In the genomic region with DNA sequence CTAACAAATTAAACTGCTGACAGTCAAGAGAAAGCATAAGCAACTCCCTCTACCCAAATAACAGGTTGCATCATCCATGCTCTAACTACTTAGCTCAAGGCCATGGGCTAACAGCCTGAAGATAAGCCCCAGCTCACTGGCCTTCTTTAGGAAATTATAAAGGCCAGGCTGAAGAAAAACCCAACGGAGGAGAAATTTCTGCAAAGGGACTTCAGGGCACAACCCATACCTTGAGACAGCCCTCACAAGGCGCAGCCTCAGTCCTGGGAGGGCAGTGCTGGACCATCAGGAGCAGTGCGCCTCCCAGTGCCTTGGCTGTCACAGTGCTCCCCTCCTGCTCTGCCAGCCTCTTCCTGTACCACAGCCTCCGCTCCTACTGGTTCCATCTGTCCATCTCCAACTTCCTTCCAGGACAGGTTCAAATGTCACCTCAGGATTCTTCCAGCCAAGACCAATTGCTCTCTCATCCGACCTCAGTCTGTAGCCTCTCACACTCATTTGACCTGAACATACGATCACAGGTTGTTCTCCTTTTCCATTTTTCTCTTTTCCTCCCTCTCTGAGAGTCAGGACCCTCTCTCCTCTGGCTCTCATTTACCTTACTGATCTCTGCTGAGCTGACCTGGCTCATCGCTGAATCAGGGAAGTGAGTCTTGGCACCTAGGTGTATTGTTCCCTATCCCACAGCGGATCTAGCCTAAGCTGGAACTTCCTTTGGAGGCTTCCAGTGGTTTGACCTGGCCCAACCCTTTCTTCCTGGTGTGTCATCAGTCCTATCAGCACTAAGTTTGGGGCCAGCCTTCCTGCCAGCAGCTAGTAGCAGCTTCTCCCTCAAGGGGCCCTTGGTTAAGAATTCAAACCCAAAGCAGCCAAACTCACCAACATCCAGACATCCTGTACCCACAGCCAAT, we compare ENCODE assay signal across 1 cellular context.
TF ChIP-seq lines count a peak whose summit lies in the region.

No MANE protein-coding gene starts in this region.

TF ChIP-seq in HepG2, 621 proteins besides CTCF, POLR2A, EP300 and RAD21 (continued from another document and continues in another):
- TF ChIP-seq, protein P1, sequence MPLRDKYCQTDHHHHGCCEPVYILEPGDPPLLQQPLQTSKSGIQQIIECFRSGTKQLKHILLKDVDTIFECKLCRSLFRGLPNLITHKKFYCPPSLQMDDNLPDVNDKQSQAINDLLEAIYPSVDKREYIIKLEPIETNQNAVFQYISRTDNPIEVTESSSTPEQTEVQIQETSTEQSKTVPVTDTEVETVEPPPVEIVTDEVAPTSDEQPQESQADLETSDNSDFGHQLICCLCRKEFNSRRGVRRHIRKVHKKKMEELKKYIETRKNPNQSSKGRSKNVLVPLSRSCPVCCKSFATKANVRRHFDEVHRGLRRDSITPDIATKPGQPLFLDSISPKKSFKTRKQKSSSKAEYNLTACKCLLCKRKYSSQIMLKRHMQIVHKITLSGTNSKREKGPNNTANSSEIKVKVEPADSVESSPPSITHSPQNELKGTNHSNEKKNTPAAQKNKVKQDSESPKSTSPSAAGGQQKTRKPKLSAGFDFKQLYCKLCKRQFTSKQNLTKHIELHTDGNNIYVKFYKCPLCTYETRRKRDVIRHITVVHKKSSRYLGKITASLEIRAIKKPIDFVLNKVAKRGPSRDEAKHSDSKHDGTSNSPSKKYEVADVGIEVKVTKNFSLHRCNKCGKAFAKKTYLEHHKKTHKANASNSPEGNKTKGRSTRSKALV (CRISPR knock-in tag; IDR thresholded peaks at IDR 0.05): no peak
- TF ChIP-seq GATAD1 (CRISPR knock-in tag; IDR thresholded peaks at IDR 0.05): peak; percentile 64; the same call in 1 of the 2 replicates
- peak; percentile 89 for TF ChIP-seq ZBTB38 (CRISPR knock-in tag; IDR thresholded peaks at IDR 0.05)
- peak; percentile 36 for TF ChIP-seq ELF3 (CRISPR knock-in tag; IDR thresholded peaks at IDR 0.05)
- TF ChIP-seq, protein P2, sequence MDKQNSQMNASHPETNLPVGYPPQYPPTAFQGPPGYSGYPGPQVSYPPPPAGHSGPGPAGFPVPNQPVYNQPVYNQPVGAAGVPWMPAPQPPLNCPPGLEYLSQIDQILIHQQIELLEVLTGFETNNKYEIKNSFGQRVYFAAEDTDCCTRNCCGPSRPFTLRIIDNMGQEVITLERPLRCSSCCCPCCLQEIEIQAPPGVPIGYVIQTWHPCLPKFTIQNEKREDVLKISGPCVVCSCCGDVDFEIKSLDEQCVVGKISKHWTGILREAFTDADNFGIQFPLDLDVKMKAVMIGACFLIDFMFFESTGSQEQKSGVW (CRISPR knock-in tag; IDR thresholded peaks at IDR 0.05; ENCODE audit: borderline replicate concordance): no peak
- TF ChIP-seq ZNF781 (CRISPR knock-in tag; IDR thresholded peaks at IDR 0.05; ENCODE audit: borderline replicate concordance, not compliant biosample characterization): peak; percentile 48
- no peak for TF ChIP-seq SP2 (CRISPR knock-in tag; IDR thresholded peaks at IDR 0.05)
- no peak for TF ChIP-seq ZNF746 (CRISPR knock-in tag; IDR thresholded peaks at IDR 0.05)
- TF ChIP-seq KDM1A (CRISPR knock-in tag; IDR thresholded peaks at IDR 0.05): peak; percentile 37; the same call in 1 of the 2 replicates
- TF ChIP-seq ZNF598 (CRISPR knock-in tag; IDR thresholded peaks at IDR 0.05; ENCODE audit: borderline replicate concordance): peak; percentile 65; the same call in 1 of the 2 replicates
- no peak for TF ChIP-seq NR2C2 (CRISPR knock-in tag; IDR thresholded peaks at IDR 0.05; ENCODE audit: borderline replicate concordance)
- TF ChIP-seq ZNF138 (CRISPR knock-in tag; IDR thresholded peaks at IDR 0.05; ENCODE audit: low read depth): no peak
- TF ChIP-seq ZNF616 (CRISPR knock-in tag; IDR thresholded peaks at IDR 0.05; ENCODE audit: low read depth): no peak
- TF ChIP-seq ZNF430 (CRISPR knock-in tag; IDR thresholded peaks at IDR 0.05): no peak
- TF ChIP-seq ZFP36L2 (CRISPR knock-in tag; IDR thresholded peaks at IDR 0.05): no peak
- no peak for TF ChIP-seq RBM39 (IDR thresholded peaks at IDR 0.05; ENCODE audit: low read depth, low read length, poor library complexity, severe bottlenecking)
- TF ChIP-seq, protein P3, sequence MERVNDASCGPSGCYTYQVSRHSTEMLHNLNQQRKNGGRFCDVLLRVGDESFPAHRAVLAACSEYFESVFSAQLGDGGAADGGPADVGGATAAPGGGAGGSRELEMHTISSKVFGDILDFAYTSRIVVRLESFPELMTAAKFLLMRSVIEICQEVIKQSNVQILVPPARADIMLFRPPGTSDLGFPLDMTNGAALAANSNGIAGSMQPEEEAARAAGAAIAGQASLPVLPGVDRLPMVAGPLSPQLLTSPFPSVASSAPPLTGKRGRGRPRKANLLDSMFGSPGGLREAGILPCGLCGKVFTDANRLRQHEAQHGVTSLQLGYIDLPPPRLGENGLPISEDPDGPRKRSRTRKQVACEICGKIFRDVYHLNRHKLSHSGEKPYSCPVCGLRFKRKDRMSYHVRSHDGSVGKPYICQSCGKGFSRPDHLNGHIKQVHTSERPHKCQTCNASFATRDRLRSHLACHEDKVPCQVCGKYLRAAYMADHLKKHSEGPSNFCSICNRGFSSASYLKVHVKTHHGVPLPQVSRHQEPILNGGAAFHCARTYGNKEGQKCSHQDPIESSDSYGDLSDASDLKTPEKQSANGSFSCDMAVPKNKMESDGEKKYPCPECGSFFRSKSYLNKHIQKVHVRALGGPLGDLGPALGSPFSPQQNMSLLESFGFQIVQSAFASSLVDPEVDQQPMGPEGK (CRISPR knock-in tag; IDR thresholded peaks at IDR 0.05): peak; percentile 23; the same call in 1 of the 2 replicates
- TF ChIP-seq, protein P4, sequence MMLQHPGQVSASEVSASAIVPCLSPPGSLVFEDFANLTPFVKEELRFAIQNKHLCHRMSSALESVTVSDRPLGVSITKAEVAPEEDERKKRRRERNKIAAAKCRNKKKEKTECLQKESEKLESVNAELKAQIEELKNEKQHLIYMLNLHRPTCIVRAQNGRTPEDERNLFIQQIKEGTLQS (CRISPR knock-in tag; IDR thresholded peaks at IDR 0.05): peak; percentile 91
- no peak for TF ChIP-seq ZNF780A (CRISPR knock-in tag; IDR thresholded peaks at IDR 0.05)
- no peak for TF ChIP-seq CCAR2 (optimal IDR thresholded peaks at IDR 0.05; ENCODE audit: low read depth, low read length)
- peak; percentile 64; the same call in 1 of the 2 replicates for TF ChIP-seq KAT7 (CRISPR knock-in tag; IDR thresholded peaks at IDR 0.05; ENCODE audit: borderline replicate concordance)
- TF ChIP-seq, protein P5, sequence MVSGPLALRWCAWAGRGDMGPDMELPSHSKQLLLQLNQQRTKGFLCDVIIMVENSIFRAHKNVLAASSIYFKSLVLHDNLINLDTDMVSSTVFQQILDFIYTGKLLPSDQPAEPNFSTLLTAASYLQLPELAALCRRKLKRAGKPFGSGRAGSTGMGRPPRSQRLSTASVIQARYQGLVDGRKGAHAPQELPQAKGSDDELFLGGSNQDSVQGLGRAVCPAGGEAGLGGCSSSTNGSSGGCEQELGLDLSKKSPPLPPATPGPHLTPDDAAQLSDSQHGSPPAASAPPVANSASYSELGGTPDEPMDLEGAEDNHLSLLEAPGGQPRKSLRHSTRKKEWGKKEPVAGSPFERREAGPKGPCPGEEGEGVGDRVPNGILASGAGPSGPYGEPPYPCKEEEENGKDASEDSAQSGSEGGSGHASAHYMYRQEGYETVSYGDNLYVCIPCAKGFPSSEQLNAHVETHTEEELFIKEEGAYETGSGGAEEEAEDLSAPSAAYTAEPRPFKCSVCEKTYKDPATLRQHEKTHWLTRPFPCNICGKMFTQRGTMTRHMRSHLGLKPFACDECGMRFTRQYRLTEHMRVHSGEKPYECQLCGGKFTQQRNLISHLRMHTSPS (CRISPR knock-in tag; IDR thresholded peaks at IDR 0.05; ENCODE audit: low read depth): 0 out of 2 replicates have a peak, but pooled peaks have one; percentile 31
- TF ChIP-seq HOXA7 (CRISPR knock-in tag; IDR thresholded peaks at IDR 0.05): no peak
- TF ChIP-seq SYNCRIP (IDR thresholded peaks at IDR 0.05; ENCODE audit: insufficient read depth, low read depth, low read length): no peak
- no peak for TF ChIP-seq ARNT2 (CRISPR knock-in tag; IDR thresholded peaks at IDR 0.05; ENCODE audit: low read depth)
- no peak for TF ChIP-seq NR3C1 (CRISPR knock-in tag; IDR thresholded peaks at IDR 0.05)
- TF ChIP-seq ZMYM3 (CRISPR knock-in tag; IDR thresholded peaks at IDR 0.05): 0 out of 2 replicates have a peak, but pooled peaks have one; percentile 39
- TF ChIP-seq ZNF644 (CRISPR knock-in tag; IDR thresholded peaks at IDR 0.05; ENCODE audit: low read depth): peak; percentile 85
- TF ChIP-seq BORCS8-MEF2B (CRISPR knock-in tag; IDR thresholded peaks at IDR 0.05): peak; percentile 40; the same call in 1 of the 2 replicates
- 0 out of 2 replicates have a peak, but pooled peaks have one; percentile 7 for TF ChIP-seq FOXK1 (CRISPR knock-in tag; IDR thresholded peaks at IDR 0.05; ENCODE audit: borderline replicate concordance, low read depth)
- no peak for TF ChIP-seq REXO4 (CRISPR knock-in tag; IDR thresholded peaks at IDR 0.05; ENCODE audit: borderline replicate concordance)
- TF ChIP-seq, protein P6, sequence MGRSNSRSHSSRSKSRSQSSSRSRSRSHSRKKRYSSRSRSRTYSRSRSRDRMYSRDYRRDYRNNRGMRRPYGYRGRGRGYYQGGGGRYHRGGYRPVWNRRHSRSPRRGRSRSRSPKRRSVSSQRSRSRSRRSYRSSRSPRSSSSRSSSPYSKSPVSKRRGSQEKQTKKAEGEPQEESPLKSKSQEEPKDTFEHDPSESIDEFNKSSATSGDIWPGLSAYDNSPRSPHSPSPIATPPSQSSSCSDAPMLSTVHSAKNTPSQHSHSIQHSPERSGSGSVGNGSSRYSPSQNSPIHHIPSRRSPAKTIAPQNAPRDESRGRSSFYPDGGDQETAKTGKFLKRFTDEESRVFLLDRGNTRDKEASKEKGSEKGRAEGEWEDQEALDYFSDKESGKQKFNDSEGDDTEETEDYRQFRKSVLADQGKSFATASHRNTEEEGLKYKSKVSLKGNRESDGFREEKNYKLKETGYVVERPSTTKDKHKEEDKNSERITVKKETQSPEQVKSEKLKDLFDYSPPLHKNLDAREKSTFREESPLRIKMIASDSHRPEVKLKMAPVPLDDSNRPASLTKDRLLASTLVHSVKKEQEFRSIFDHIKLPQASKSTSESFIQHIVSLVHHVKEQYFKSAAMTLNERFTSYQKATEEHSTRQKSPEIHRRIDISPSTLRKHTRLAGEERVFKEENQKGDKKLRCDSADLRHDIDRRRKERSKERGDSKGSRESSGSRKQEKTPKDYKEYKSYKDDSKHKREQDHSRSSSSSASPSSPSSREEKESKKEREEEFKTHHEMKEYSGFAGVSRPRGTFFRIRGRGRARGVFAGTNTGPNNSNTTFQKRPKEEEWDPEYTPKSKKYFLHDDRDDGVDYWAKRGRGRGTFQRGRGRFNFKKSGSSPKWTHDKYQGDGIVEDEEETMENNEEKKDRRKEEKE (IDR thresholded peaks at IDR 0.05): no peak
- peak; percentile 57; the same call in 1 of the 2 replicates for TF ChIP-seq PHF21A (CRISPR knock-in tag; IDR thresholded peaks at IDR 0.05)
- TF ChIP-seq YEATS2 (CRISPR knock-in tag; IDR thresholded peaks at IDR 0.05; ENCODE audit: borderline replicate concordance): no peak
- no peak for TF ChIP-seq ZFP36L1 (CRISPR knock-in tag; IDR thresholded peaks at IDR 0.05)
- TF ChIP-seq, protein P7, sequence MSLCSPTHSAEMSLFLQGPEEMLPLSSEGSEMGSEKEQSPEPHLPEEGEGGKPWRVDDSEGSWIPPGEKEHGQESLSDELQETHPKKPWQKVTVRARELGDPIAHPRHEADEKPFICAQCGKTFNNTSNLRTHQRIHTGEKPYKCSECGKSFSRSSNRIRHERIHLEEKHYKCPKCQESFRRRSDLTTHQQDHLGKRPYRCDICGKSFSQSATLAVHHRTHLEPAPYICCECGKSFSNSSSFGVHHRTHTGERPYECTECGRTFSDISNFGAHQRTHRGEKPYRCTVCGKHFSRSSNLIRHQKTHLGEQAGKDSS (CRISPR knock-in tag; IDR thresholded peaks at IDR 0.05; ENCODE audit: borderline replicate concordance, low read depth): peak; percentile 92
- TF ChIP-seq TARDBP (CRISPR knock-in tag; IDR thresholded peaks at IDR 0.05): 0 out of 2 replicates have a peak, but pooled peaks have one; percentile 53
- no peak for TF ChIP-seq TMF1 (CRISPR knock-in tag; IDR thresholded peaks at IDR 0.05; ENCODE audit: low read depth)
- peak; percentile 82; the same call in 1 of the 2 replicates for TF ChIP-seq ZNF619 (CRISPR knock-in tag; IDR thresholded peaks at IDR 0.05)
- TF ChIP-seq, protein P8, sequence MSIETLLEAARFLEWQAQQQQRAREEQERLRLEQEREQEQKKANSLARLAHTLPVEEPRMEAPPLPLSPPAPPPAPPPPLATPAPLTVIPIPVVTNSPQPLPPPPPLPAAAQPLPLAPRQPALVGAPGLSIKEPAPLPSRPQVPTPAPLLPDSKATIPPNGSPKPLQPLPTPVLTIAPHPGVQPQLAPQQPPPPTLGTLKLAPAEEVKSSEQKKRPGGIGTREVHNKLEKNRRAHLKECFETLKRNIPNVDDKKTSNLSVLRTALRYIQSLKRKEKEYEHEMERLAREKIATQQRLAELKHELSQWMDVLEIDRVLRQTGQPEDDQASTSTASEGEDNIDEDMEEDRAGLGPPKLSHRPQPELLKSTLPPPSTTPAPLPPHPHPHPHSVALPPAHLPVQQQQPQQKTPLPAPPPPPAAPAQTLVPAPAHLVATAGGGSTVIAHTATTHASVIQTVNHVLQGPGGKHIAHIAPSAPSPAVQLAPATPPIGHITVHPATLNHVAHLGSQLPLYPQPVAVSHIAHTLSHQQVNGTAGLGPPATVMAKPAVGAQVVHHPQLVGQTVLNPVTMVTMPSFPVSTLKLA (IDR thresholded peaks at IDR 0.05): no peak
- TF ChIP-seq SIX1 (CRISPR knock-in tag; IDR thresholded peaks at IDR 0.05; ENCODE audit: borderline replicate concordance): no peak
- TF ChIP-seq, protein P9, sequence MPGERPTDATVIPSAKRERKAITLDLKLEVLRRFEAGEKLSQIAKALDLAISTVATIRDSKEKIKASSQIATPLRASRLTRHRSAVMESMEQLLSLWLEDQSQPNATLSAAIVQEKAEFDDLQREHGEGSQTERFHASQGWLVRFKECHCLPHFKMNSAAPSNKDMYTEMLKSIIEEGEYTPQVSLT (CRISPR knock-in tag; IDR thresholded peaks at IDR 0.05; ENCODE audit: borderline replicate concordance, low read depth): no peak
- no peak for TF ChIP-seq ATM (IDR thresholded peaks at IDR 0.05; ENCODE audit: borderline replicate concordance)
- no peak for TF ChIP-seq ZBTB3 (CRISPR knock-in tag; IDR thresholded peaks at IDR 0.05; ENCODE audit: borderline replicate concordance, low read depth)
- TF ChIP-seq DPF2 (CRISPR knock-in tag; IDR thresholded peaks at IDR 0.05; ENCODE audit: borderline replicate concordance, low read depth): no peak
- TF ChIP-seq CC2D1A (CRISPR knock-in tag; IDR thresholded peaks at IDR 0.05): no peak
